Comparison of ENCODE assay signal across 1 cellular context in genomic region chr12:53479314-53479713, GRCh38.
TF ChIP-seq lines count a peak whose summit lies in the region.

No MANE protein-coding gene starts in this region.

TF ChIP-seq in A549, 52 proteins besides CTCF, POLR2A, EP300 and RAD21:
- TF ChIP-seq, protein P1, sequence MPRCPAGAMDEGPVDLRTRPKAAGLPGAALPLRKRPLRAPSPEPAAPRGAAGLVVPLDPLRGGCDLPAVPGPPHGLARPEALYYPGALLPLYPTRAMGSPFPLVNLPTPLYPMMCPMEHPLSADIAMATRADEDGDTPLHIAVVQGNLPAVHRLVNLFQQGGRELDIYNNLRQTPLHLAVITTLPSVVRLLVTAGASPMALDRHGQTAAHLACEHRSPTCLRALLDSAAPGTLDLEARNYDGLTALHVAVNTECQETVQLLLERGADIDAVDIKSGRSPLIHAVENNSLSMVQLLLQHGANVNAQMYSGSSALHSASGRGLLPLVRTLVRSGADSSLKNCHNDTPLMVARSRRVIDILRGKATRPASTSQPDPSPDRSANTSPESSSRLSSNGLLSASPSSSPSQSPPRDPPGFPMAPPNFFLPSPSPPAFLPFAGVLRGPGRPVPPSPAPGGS (IDR thresholded peaks at IDR 0.05): 0 out of 3 replicates have a peak, but pooled peaks have one; percentile 22
- TF ChIP-seq MAFK (IDR thresholded peaks at IDR 0.05; ENCODE audit: partially characterized antibody): peak; percentile 81
- TF ChIP-seq CBX8 (IDR thresholded peaks at IDR 0.05): no peak
- no peak for TF ChIP-seq FOXS1 (CRISPR knock-in tag; IDR thresholded peaks at IDR 0.05)
- TF ChIP-seq RFX5 (IDR thresholded peaks at IDR 0.05): no peak
- no peak for TF ChIP-seq CEBPB (IDR thresholded peaks at IDR 0.05)
- no peak for TF ChIP-seq ZC3H11A (IDR thresholded peaks at IDR 0.05)
